Comparison of ENCODE assay signal across 7 cellular contexts in the genomic region with DNA sequence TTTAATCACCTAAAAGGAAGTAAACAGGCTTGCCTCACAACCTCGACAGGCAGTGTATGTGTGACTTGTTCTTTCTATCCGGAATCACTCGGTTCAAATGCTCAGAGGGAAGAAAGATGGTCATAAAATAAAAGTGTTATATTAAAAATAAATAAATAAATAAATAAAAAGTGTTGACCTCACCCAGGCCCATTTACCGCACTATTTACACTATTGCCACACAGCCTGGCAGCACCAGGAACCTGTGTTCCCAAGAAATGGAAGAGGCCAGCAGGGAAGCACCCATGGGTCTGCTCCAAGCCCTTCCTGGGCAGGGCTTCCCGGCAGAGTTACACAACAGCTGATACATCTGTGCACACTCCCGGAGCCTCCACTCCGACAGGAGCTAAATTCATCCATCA.
DNase-seq lines count a peak whose midpoint lies in the region; ATAC-seq and TF ChIP-seq lines count a peak whose summit lies in the region.

No MANE protein-coding gene starts in this region.

- TF ChIP-seq CTCF in thoracic aorta (IDR thresholded peaks at IDR 0.05) = no peak
- TF ChIP-seq CTCF in GM13976 (IDR thresholded peaks at IDR 0.05; ENCODE audit: borderline replicate concordance, control extremely low read depth, extremely low read depth, insufficient read depth, missing control alignments) = no peak

- no peaks in the 10 kb centered on the region for H3K36me3 ChIP-seq in thoracic aorta

- peak overlapping the region; percentile 60 for H3K4me3 ChIP-seq in thoracic aorta

- peaks cover 13 to 63% of the 10 kb centered on the region in 2 donors for H3K4me1 ChIP-seq in thoracic aorta (ENCODE audit: control insufficient read depth in 1 of 2, low read depth in 2 of 2)

- no peaks in the 10 kb centered on the region for H3K27me3 ChIP-seq in thoracic aorta (replicated peaks; ENCODE audit: insufficient read depth)

- peak; percentile 30 for ATAC-seq in thoracic aorta (ENCODE audit: insufficient number of reproducible peaks, low FRiP score, low read depth)

- DNase-seq in LHCN-M2 (ENCODE audit: low read depth) = peak; percentile 93
- DNase-seq in brain pericyte (ENCODE audit: low read depth, low spot score) = peak; percentile 73
- DNase-seq in kidney glomerular epithelial cell (lab: John Stamatoyannopoulos, UW) = peak; percentile 72
- peak; percentile 50 for DNase-seq in thoracic aorta (ENCODE audit: low spot score)
- DNase-seq in NCI-H345 (lab: John Stamatoyannopoulos, UW) = no peak
- no peak for DNase-seq in activated effector memory CD4-positive, alpha-beta T cell treated with Interleukin-2 at 50 U/mL for 16 hours
- no peak for DNase-seq in GM13976 (ENCODE audit: low spot score)

- peak overlapping the region; percentile 70 to 78 for H3K27ac ChIP-seq in thoracic aorta

- H3K9me3 ChIP-seq in thoracic aorta = no peaks in the 10 kb centered on the region

- in situ Hi-C loops in GM13976 (cut with MboI; ENCODE audit: low sequenced_read_pairs, unreplicated experiment) = no loop called here

Comparison
In these comparisons a context has a peak if more than half of its experiments do, and no peak if none do; other contexts are left out.
1. DNase-seq: peak in LHCN-M2 (single experiment), brain pericyte (single experiment), kidney glomerular epithelial cell (single experiment) and thoracic aorta (single experiment); none in NCI-H345 (single experiment), activated effector memory CD4-positive, alpha-beta T cell treated with Interleukin-2 at 50 U/mL for 16 hours (single experiment) and GM13976 (single experiment).